ENCODE assay signal across 8 cellular contexts in the genomic region with DNA sequence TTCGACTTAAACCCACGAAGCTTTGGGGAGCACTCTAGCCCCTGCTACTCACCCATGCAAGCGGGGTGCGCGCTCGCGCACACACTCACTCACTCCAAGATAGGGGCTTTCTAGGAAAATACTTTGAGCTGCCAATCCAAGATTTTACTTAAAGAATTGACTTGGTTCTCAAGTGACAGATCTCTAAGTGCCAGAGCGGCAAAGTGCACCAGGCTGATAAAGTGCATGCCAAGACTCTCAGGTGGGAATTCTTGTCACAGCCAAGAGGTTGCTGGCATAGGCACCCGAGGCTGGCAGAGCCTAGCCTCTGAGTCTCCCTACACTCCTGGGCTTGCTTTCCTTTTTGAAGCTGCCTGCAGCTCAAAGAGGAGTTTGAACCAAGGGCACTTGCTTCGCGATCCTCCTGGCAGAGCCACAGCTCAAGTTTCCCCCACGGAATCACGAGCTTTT. TPM values are rescaled to one million over a fixed set of nuclear protein-coding genes. Genes with fewer than 3 reads are reported as not detected.
DNase-seq lines count a peak whose midpoint lies in the region; ATAC-seq and TF ChIP-seq lines count a peak whose summit lies in the region.

No MANE protein-coding gene starts in this region.

- peak overlapping the region; percentile 95 for H3K4me2 ChIP-seq in MM.1S (ENCODE audit: low read depth, low read length)

- H2AFZ ChIP-seq in MM.1S (ENCODE audit: low read length) = peak overlapping the region; percentile 60

- H3K4me3 ChIP-seq in MM.1S (ENCODE audit: low read length) (peak overlapping the region; percentile 96), colonic mucosa (peak overlapping the region; percentile 78), muscle layer of colon (ENCODE audit: low read depth in 1 of 2, low read length in 2 of 2) (peak overlapping the region; percentile 78 to 85)

- H3K9me3 ChIP-seq in MM.1S (replicated peaks; ENCODE audit: insufficient read depth, low read length) = no peaks in the 10 kb centered on the region
- no peaks in the 10 kb centered on the region for H3K9me3 ChIP-seq in colonic mucosa
- H3K9me3 ChIP-seq in muscle layer of colon (ENCODE audit: low read length) = no peaks in the 10 kb centered on the region

- TF ChIP-seq CTCF in CD14-positive monocyte (IDR thresholded peaks at IDR 0.05) = no peak
- TF ChIP-seq CTCF in MM.1S (IDR thresholded peaks at IDR 0.05; ENCODE audit: low read length) = no peak
- TF ChIP-seq CTCF in colonic mucosa (IDR thresholded peaks at IDR 0.05) = no peak

- H3K9ac ChIP-seq in MM.1S (ENCODE audit: low read length) (peak overlapping the region; percentile 97), colonic mucosa (ENCODE audit: low read depth in 2 of 2, low read length in 2 of 2) (peak overlapping the region; percentile 87 to 90), muscle layer of colon (ENCODE audit: low read length) (peak overlapping the region; percentile 98)

- H3K27ac Mint-ChIP-seq in CD14-positive monocyte = peak overlapping the region; percentile 96 to 100 (median 99)

- peaks cover 50% of the 10 kb centered on the region for H3K4me1 Mint-ChIP-seq in CD14-positive monocyte

- peaks cover 56% of the 10 kb centered on the region for H3F3A ChIP-seq in MM.1S (ENCODE audit: insufficient read depth, low read length)

- peaks cover 17% of the 10 kb centered on the region for H3K36me3 ChIP-seq in MM.1S (replicated peaks; ENCODE audit: insufficient read depth, low read length)
- no peaks in the 10 kb centered on the region for H3K36me3 ChIP-seq in colonic mucosa
- no peaks in the 10 kb centered on the region for H3K36me3 ChIP-seq in muscle layer of colon (ENCODE audit: insufficient read depth, low read length)

- H3K27ac ChIP-seq in MM.1S (ENCODE audit: low read length) = peak overlapping the region; percentile 97
- peak overlapping the region; percentile 97 for H3K27ac ChIP-seq in colonic mucosa
- peak overlapping the region; percentile 94 for H3K27ac ChIP-seq in muscle layer of colon (ENCODE audit: low read depth, low read length)

- peaks cover 54% of the 10 kb centered on the region for H3K79me2 ChIP-seq in MM.1S (ENCODE audit: low read length)

- H3K4me1 ChIP-seq in MM.1S (ENCODE audit: low read length) (peaks cover 5% of the 10 kb centered on the region), colonic mucosa (no peaks in the 10 kb centered on the region), muscle layer of colon (ENCODE audit: insufficient read depth, low read length) (peaks cover 22% of the 10 kb centered on the region)

- no peak for ATAC-seq in GM18907 (IDR thresholded peaks at IDR 0.05; ENCODE audit: unreplicated experiment)

- H3K36me3 Mint-ChIP-seq in CD14-positive monocyte = peaks cover 25 to 30% of the 10 kb centered on the region in 2 donors

- 0 out of 2 replicates have a peak, but pooled peaks cover 7% of the 10 kb centered on the region for H4K20me1 ChIP-seq in MM.1S (ENCODE audit: insufficient read depth, low read length)

- intact Hi-C loops in CD14-positive monocyte (cut with micrococcal nuclease) = loop anchor here (1.0 to 10.0 kb wide), 3 partner anchors 8 to 838 kb away; a partner anchor contains a TSS
- intact Hi-C loops in colonic mucosa (cut with DNase I) = no loop called here

- DNase-seq in CD14-positive monocyte (ENCODE audit: low spot score) (no peak), MM.1S (no peak), colonic mucosa (no peak), dedifferentiated amniotic fluid mesenchymal stem cell (ENCODE audit: extremely low spot score) (no peak), NCI-H187 treated with DMSO at 0.1 percent for 48 hours (lab: John Stamatoyannopoulos, UW) (no peak)
- no peak for DNase-seq in stimulated activated CD4-positive, alpha-beta T cell treated with anti-CD3 and anti-CD28 coated beads, Interleukin-2, amount 100 ng/mL, for 48 hours

- H3K9me3 Mint-ChIP-seq in CD14-positive monocyte = peaks cover 0 to 16% (median 0%) of the 10 kb centered on the region in 7 donors

- no peaks in the 10 kb centered on the region for H3K9me2 ChIP-seq in MM.1S (replicated peaks; ENCODE audit: insufficient read depth, low read length)

- peaks cover 12 to 18% (median 13%) of the 10 kb centered on the region in 3 donors for H3K27me3 Mint-ChIP-seq in CD14-positive monocyte (ENCODE audit: low read depth in 3 of 3)

- H3K4me3 Mint-ChIP-seq in CD14-positive monocyte = peak overlapping the region; percentile 96 to 99

- no peaks in the 10 kb centered on the region for H3K27me3 ChIP-seq in MM.1S (replicated peaks; ENCODE audit: insufficient read depth, low read length)
- H3K27me3 ChIP-seq in colonic mucosa = no peaks in the 10 kb centered on the region
- no peaks in the 10 kb centered on the region for H3K27me3 ChIP-seq in muscle layer of colon (ENCODE audit: control insufficient read depth in 1 of 2, insufficient read depth in 2 of 2, low read length in 2 of 2)

RNA-seq across cellular contexts. Expression of a gene that starts 2.6 kb away (rescaled TPM):
- 10 to 100 TPM in 1 of 2 donors, 1 to 10 TPM in 1; 9.5 to 20.0 TPM for polyA plus RNA-seq in CD14-positive monocyte
- total RNA-seq in colonic mucosa = 10 to 100 TPM; 33.0 to 42.4 TPM

RNA-seq across cellular contexts. Expression of a gene that starts 8.3 kb away (rescaled TPM):
- polyA plus RNA-seq in CD14-positive monocyte = 10 to 100 TPM in 1 of 2 donors, 1 to 10 TPM in 1; 8.9 to 16.4 TPM
- total RNA-seq in colonic mucosa = 10 to 100 TPM; 30.5 to 47.0 TPM
